Comparison of ENCODE assay signal across 22 cellular contexts in genomic region chr12:53105256-53105655, GRCh38. TPM values are rescaled to one million over a fixed set of nuclear protein-coding genes. Genes with fewer than 3 reads are reported as not detected.
DNase-seq lines count a peak whose midpoint lies in the region; ATAC-seq and TF ChIP-seq lines count a peak whose summit lies in the region.
"Had no signal": no experiment of that assay in that cellular context is flagged by ENCODE, and none has a peak within 500 bp of the region (broad histone marks: within the 10 kb centered on the region; RNA-seq: fewer than 3 reads in every experiment).

No MANE protein-coding gene starts in this region.

- H3K9me3 Mint-ChIP-seq in activated naive CD8-positive, alpha-beta T cell treated with anti-CD3 and anti-CD28 coated beads, Interleukin-2, amount 10 ng/mL, durations not matched to agents 7 days and 5 days = no peaks in the 10 kb centered on the region
- no peaks in the 10 kb centered on the region for H3K9me3 Mint-ChIP-seq in activated naive CD8-positive, alpha-beta T cell treated with anti-CD3 and anti-CD28 coated beads, Interleukin-2, amount 50 U/mL, for 24 hours
- no peaks in the 10 kb centered on the region for H3K9me3 Mint-ChIP-seq in MCF 10A (ENCODE audit: unreplicated experiment)
- H3K9me3 Mint-ChIP-seq: IgD-negative memory B cell had no signal

- peak overlapping the region; percentile 65 for H3K27ac Mint-ChIP-seq in activated naive CD8-positive, alpha-beta T cell treated with anti-CD3 and anti-CD28 coated beads, Interleukin-2, amount 10 ng/mL, durations not matched to agents 7 days and 5 days
- H3K27ac Mint-ChIP-seq in activated naive CD8-positive, alpha-beta T cell treated with anti-CD3 and anti-CD28 coated beads, Interleukin-2, amount 50 U/mL, for 24 hours = no peak overlapping the region
- no peak overlapping the region for H3K27ac Mint-ChIP-seq in MCF 10A (ENCODE audit: low read depth, unreplicated experiment)
- H3K27ac Mint-ChIP-seq: IgD-negative memory B cell had no signal

- H3K36me3 Mint-ChIP-seq in activated naive CD8-positive, alpha-beta T cell treated with anti-CD3 and anti-CD28 coated beads, Interleukin-2, amount 10 ng/mL, durations not matched to agents 7 days and 5 days = peaks cover 19% of the 10 kb centered on the region
- H3K36me3 Mint-ChIP-seq in activated naive CD8-positive, alpha-beta T cell treated with anti-CD3 and anti-CD28 coated beads, Interleukin-2, amount 50 U/mL, for 24 hours (ENCODE audit: low read depth) = no peaks in the 10 kb centered on the region
- H3K36me3 Mint-ChIP-seq in MCF 10A (ENCODE audit: insufficient read depth, unreplicated experiment) = no peaks in the 10 kb centered on the region
- H3K36me3 Mint-ChIP-seq: IgD-negative memory B cell had no signal

- H3K27me3 Mint-ChIP-seq in activated naive CD8-positive, alpha-beta T cell treated with anti-CD3 and anti-CD28 coated beads, Interleukin-2, amount 10 ng/mL, durations not matched to agents 7 days and 5 days = no peaks in the 10 kb centered on the region
- H3K27me3 Mint-ChIP-seq in activated naive CD8-positive, alpha-beta T cell treated with anti-CD3 and anti-CD28 coated beads, Interleukin-2, amount 50 U/mL, for 24 hours = no peaks in the 10 kb centered on the region
- H3K27me3 Mint-ChIP-seq in MCF 10A (ENCODE audit: insufficient read depth, unreplicated experiment) = no peaks in the 10 kb centered on the region

- ATAC-seq in activated naive CD8-positive, alpha-beta T cell treated with anti-CD3 and anti-CD28 coated beads, Interleukin-2, amount 10 ng/mL, durations not matched to agents 7 days and 5 days (ENCODE audit: low read depth) = no peak
- no peak for ATAC-seq in activated naive CD8-positive, alpha-beta T cell treated with anti-CD3 and anti-CD28 coated beads, Interleukin-2, amount 50 U/mL, for 24 hours
- no peak for ATAC-seq in HG03457 (IDR thresholded peaks at IDR 0.05; ENCODE audit: unreplicated experiment)
- no peak for ATAC-seq in HG02571 (IDR thresholded peaks at IDR 0.05; ENCODE audit: unreplicated experiment)
- ATAC-seq: PC-3 had no signal

- peaks cover 43% of the 10 kb centered on the region for H3K4me1 Mint-ChIP-seq in activated naive CD8-positive, alpha-beta T cell treated with anti-CD3 and anti-CD28 coated beads, Interleukin-2, amount 10 ng/mL, durations not matched to agents 7 days and 5 days
- H3K4me1 Mint-ChIP-seq in activated naive CD8-positive, alpha-beta T cell treated with anti-CD3 and anti-CD28 coated beads, Interleukin-2, amount 50 U/mL, for 24 hours = peaks cover 30% of the 10 kb centered on the region
- H3K4me1 Mint-ChIP-seq in MCF 10A (ENCODE audit: insufficient read depth, unreplicated experiment) = no peaks in the 10 kb centered on the region

- DNase-seq in activated naive CD8-positive, alpha-beta T cell treated with anti-CD3 and anti-CD28 coated beads, Interleukin-2, amount 10 ng/mL, durations not matched to agents 7 days and 5 days = no peak
- DNase-seq in activated naive CD8-positive, alpha-beta T cell treated with anti-CD3 and anti-CD28 coated beads, Interleukin-2, amount 50 U/mL, for 24 hours = no peak
- DNase-seq in iPS-NIHi7 (ENCODE audit: extremely low spot score) (peak; percentile 6), mesenteric fat pad (ENCODE audit: low spot score) (peak; percentile 64), ureter (ENCODE audit: low spot score) (peak; percentile 31), MCF 10A (ENCODE audit: unreplicated experiment) (no peak)
- DNase-seq: Kasumi-1, MM.1S, NCI-H1092, NCI-H1436 treated with DMSO at 0.1 percent for 48 hours, NCI-H2029 treated with DMSO at 0.1 percent for 48 hours, NCI-H2171, NCI-H526, PC-3, RPMI8226, SHP77 treated with DMSO at 0.1 percent for 48 hours had no signal

- BruUV-seq in MCF 10A (replicated peaks; lab: Mats Ljungman, UMichigan) = no TSS peak

- CTCF ChIA-PET in MCF 10A (lab: Yijun Ruan, JAX) = interaction anchor here (1.9 kb wide), 1 partner anchor 39 kb away, joined by 6 read pairs; no protein-coding TSS in a partner anchor

- H3K4me3 Mint-ChIP-seq in activated naive CD8-positive, alpha-beta T cell treated with anti-CD3 and anti-CD28 coated beads, Interleukin-2, amount 10 ng/mL, durations not matched to agents 7 days and 5 days = peak overlapping the region; percentile 55
- no peak overlapping the region for H3K4me3 Mint-ChIP-seq in activated naive CD8-positive, alpha-beta T cell treated with anti-CD3 and anti-CD28 coated beads, Interleukin-2, amount 50 U/mL, for 24 hours
- H3K4me3 Mint-ChIP-seq in MCF 10A (ENCODE audit: unreplicated experiment) = no peak overlapping the region

- intact Hi-C loops in MCF 10A (cut with micrococcal nuclease) = no loop called here

- POLR2A ChIA-PET in activated naive CD8-positive, alpha-beta T cell treated with anti-CD3 and anti-CD28 coated beads, Interleukin-2, amount 10 ng/mL, durations not matched to agents 7 days and 5 days (lab: Charles Lee) = no interaction called here
- POLR2A ChIA-PET in MCF 10A (lab: Yijun Ruan, JAX) = no interaction called here

- no peak for TF ChIP-seq CTCF in MCF 10A (IDR thresholded peaks at IDR 0.05; ENCODE audit: unreplicated experiment)

RNA-seq across cellular contexts. Expression of gene SOAT2, which starts 2.0 kb away (rescaled TPM):
- total RNA-seq in activated naive CD8-positive, alpha-beta T cell treated with anti-CD3 and anti-CD28 coated beads, Interleukin-2, amount 10 ng/mL, durations not matched to agents 7 days and 5 days = 10 to 100 TPM in 1 of 2 experiments, 1 to 10 TPM in 1; 9.8 to 10.4 TPM
- total RNA-seq in mesenteric fat pad (not detected), ureter (0.18 TPM), MCF 10A (2022) (not detected in 2 replicates)
- total RNA-seq: A673, H1, HT1080 had no signal

RNA-seq across cellular contexts. Expression of gene IGFBP6, which starts 7.8 kb away (rescaled TPM):
- 1 to 10 TPM; 2.0 to 2.3 TPM for total RNA-seq in activated naive CD8-positive, alpha-beta T cell treated with anti-CD3 and anti-CD28 coated beads, Interleukin-2, amount 10 ng/mL, durations not matched to agents 7 days and 5 days
- total RNA-seq in mesenteric fat pad = 195 TPM
- total RNA-seq in ureter = 133 TPM
- 6.4 and 12.0 TPM in 2 replicates for total RNA-seq in MCF 10A (2022)

RNA-seq across cellular contexts. Expression of gene SPRYD3, which starts 26.1 kb away (rescaled TPM):
- total RNA-seq in activated naive CD8-positive, alpha-beta T cell treated with anti-CD3 and anti-CD28 coated beads, Interleukin-2, amount 10 ng/mL, durations not matched to agents 7 days and 5 days = 10 to 100 TPM; 34.4 to 37.8 TPM
- total RNA-seq in mesenteric fat pad (46.2 TPM), ureter (66.6 TPM), MCF 10A (2022) (35.2 and 39.9 TPM in 2 replicates)

RNA-seq across cellular contexts. Expression of gene TNS2, which starts 55.4 kb away (rescaled TPM):
- total RNA-seq in activated naive CD8-positive, alpha-beta T cell treated with anti-CD3 and anti-CD28 coated beads, Interleukin-2, amount 10 ng/mL, durations not matched to agents 7 days and 5 days = 1 to 10 TPM; 1.9 to 3.0 TPM
- total RNA-seq in mesenteric fat pad (210 TPM), ureter (198 TPM), MCF 10A (2022) (22.3 and 26.3 TPM in 2 replicates)

Comparison
In these comparisons a context has a peak if more than half of its experiments do, and no peak if none do; other contexts are left out.
1. DNase-seq: peak in iPS-NIHi7 (single experiment), mesenteric fat pad (single experiment) and ureter (single experiment); none in activated naive CD8-positive, alpha-beta T cell treated with anti-CD3 and anti-CD28 coated beads, Interleukin-2, amount 10 ng/mL, durations not matched to agents 7 days and 5 days (single experiment), activated naive CD8-positive, alpha-beta T cell treated with anti-CD3 and anti-CD28 coated beads, Interleukin-2, amount 50 U/mL, for 24 hours (single experiment) and MCF 10A (single experiment).
2. RNA of gene IGFBP6, which starts 7.8 kb away (total RNA-seq): 195 TPM in mesenteric fat pad (single experiment) and 133 TPM in ureter (single experiment); 6.4 to 12.0 TPM in MCF 10A and 2.0 to 2.3 TPM in activated naive CD8-positive, alpha-beta T cell treated with anti-CD3 and anti-CD28 coated beads, Interleukin-2, amount 10 ng/mL, durations not matched to agents 7 days and 5 days; every median in the first group is over 10 times any median in the second.